11 cellular contexts compared by ENCODE assay signal in genomic region chr19:7874857-7875393, GRCh38. TPM values are rescaled to one million over a fixed set of nuclear protein-coding genes. Genes with fewer than 3 reads are reported as not detected.
DNase-seq lines count a peak whose midpoint lies in the region; ATAC-seq lines count a peak whose summit lies in the region.
"Had no signal": no experiment of that assay in that cellular context is flagged by ENCODE, and none has a peak within 500 bp of the region (broad histone marks: within the 10 kb centered on the region; RNA-seq: fewer than 3 reads in every experiment).

No MANE protein-coding gene starts in this region.

- peaks cover 23 to 28% (median 25%) of the 10 kb centered on the region in 3 donors for H3K4me1 Mint-ChIP-seq in T-cell
- H3K4me1 Mint-ChIP-seq in stimulated activated naive B cell treated with anti-CD40 and anti-IgM and Interleukin-4, amounts not matched to agents 10 μg/mL and 1 μg/mL and 100 μg/mL, for 72 hours, result peaks cover 24 to 36% of the 10 kb centered on the region in 2 donors

- H3K36me3 Mint-ChIP-seq in T-cell, result no peaks in the 10 kb centered on the region
- H3K36me3 Mint-ChIP-seq in stimulated activated naive B cell treated with anti-CD40 and anti-IgM and Interleukin-4, amounts not matched to agents 10 μg/mL and 1 μg/mL and 100 μg/mL, for 72 hours, result no peaks in the 10 kb centered on the region

- H3K9me3 Mint-ChIP-seq in T-cell, result no peaks in the 10 kb centered on the region
- peaks cover 5% of the 10 kb centered on the region in 2 donors for H3K9me3 Mint-ChIP-seq in stimulated activated naive B cell treated with anti-CD40 and anti-IgM and Interleukin-4, amounts not matched to agents 10 μg/mL and 1 μg/mL and 100 μg/mL, for 72 hours

- H3K27me3 Mint-ChIP-seq in T-cell, result peaks cover 13 to 19% of the 10 kb centered on the region in 2 donors
- H3K27me3 Mint-ChIP-seq in stimulated activated naive B cell treated with anti-CD40 and anti-IgM and Interleukin-4, amounts not matched to agents 10 μg/mL and 1 μg/mL and 100 μg/mL, for 72 hours, result peaks cover 51 to 67% of the 10 kb centered on the region in 2 donors

- peak overlapping the region; percentile 29 to 67 (median 50) for H3K4me3 Mint-ChIP-seq in T-cell
- peak overlapping the region; percentile 70 to 77 for H3K4me3 Mint-ChIP-seq in stimulated activated naive B cell treated with anti-CD40 and anti-IgM and Interleukin-4, amounts not matched to agents 10 μg/mL and 1 μg/mL and 100 μg/mL, for 72 hours

- intact Hi-C loops in Right ventricle myocardium inferior (cut with DNase I) (no loop called here), cardiac septum (cut with DNase I) (no loop called here)

- peak overlapping the region; percentile 56 for H3K4me3 ChIP-seq in iPS-11a (ENCODE audit: low read depth, low read length)

- no peak overlapping the region for H3K27ac Mint-ChIP-seq in T-cell
- no peak overlapping the region for H3K27ac Mint-ChIP-seq in stimulated activated naive B cell treated with anti-CD40 and anti-IgM and Interleukin-4, amounts not matched to agents 10 μg/mL and 1 μg/mL and 100 μg/mL, for 72 hours

- CTCF ChIA-PET in T-cell (lab: Charles Lee), result no interaction called here

- peak; percentile 67 for DNase-seq in Right ventricle myocardium inferior (ENCODE audit: missing footprints)
- no peak for DNase-seq in cardiac septum (ENCODE audit: low spot score)
- no peak for DNase-seq in T-cell
- DNase-seq in stimulated activated naive B cell treated with anti-CD40 and anti-IgM and Interleukin-4, amounts not matched to agents 10 μg/mL and 1 μg/mL and 100 μg/mL, for 72 hours, result no peak
- no peak for DNase-seq in Kasumi-1 (lab: John Stamatoyannopoulos, UW)

- ATAC-seq in Right ventricle myocardium inferior, result no peak
- ATAC-seq in T-cell (replicated peaks in 1 of 4), result peak in 1 of 4 experiments; percentile 24
- no peak for ATAC-seq in stimulated activated naive B cell treated with anti-CD40 and anti-IgM and Interleukin-4, amounts not matched to agents 10 μg/mL and 1 μg/mL and 100 μg/mL, for 72 hours (replicated peaks)
- no peak for ATAC-seq in GM18909 (IDR thresholded peaks at IDR 0.05; ENCODE audit: poor library complexity, unreplicated experiment)
- ATAC-seq in GM18517 (IDR thresholded peaks at IDR 0.05; ENCODE audit: unreplicated experiment), result no peak

- POLR2A ChIA-PET in T-cell (lab: Charles Lee), result interaction anchor here in 1 of 2 donors (0.6 kb wide), 1 partner anchor 378 kb away, joined by 6 read pairs; no protein-coding TSS in a partner anchor

RNA-seq across cellular contexts. Expression of gene PRR36, which starts 0.7 kb away (rescaled TPM):
- total RNA-seq in Right ventricle myocardium inferior, result not detected
- total RNA-seq in cardiac septum, result 0.13 TPM
- under 1 TPM; 0.28 to 0.85 (median 0.36) TPM for total RNA-seq in T-cell
- total RNA-seq: dermis blood vessel endothelial cell, M059J had no signal

RNA-seq across cellular contexts. Expression of gene LRRC8E, which starts 13.4 kb away (rescaled TPM):
- total RNA-seq in Right ventricle myocardium inferior (2.5 TPM), cardiac septum (0.30 TPM), T-cell (under 1 TPM in 1 of 5 donors, not detected in 4; 0.06 TPM)
- total RNA-seq: T-helper 2 cell treated with Interferon-gamma antibody and Interleukin-4, amounts not matched to agents 100 ng/mL and 5 ng/mL, for 36 hours had no signal

RNA-seq across cellular contexts. Expression of gene MAP2K7, which starts 28.8 kb away (rescaled TPM):
- 28.0 TPM for total RNA-seq in Right ventricle myocardium inferior
- 28.6 TPM for total RNA-seq in cardiac septum
- 10 to 100 TPM; 68.1 to 93.1 (median 73.5) TPM for total RNA-seq in T-cell

RNA-seq across cellular contexts. Expression of gene TGFBR3L, which starts 39.7 kb away (rescaled TPM):
- total RNA-seq in Right ventricle myocardium inferior (7.2 TPM), cardiac septum (3.0 TPM), T-cell (1 to 10 TPM in 3 of 5 donors, under 1 TPM in 2; 0.76 to 4.5 (median 1.3) TPM)
- total RNA-seq: dermis blood vessel endothelial cell had no signal

RNA-seq across cellular contexts. Expression of gene EVI5L, which starts 44.9 kb away (rescaled TPM):
- 21.5 TPM for total RNA-seq in Right ventricle myocardium inferior
- 23.6 TPM for total RNA-seq in cardiac septum
- 10 to 100 TPM in 4 of 5 donors, 1 to 10 TPM in 1; 9.6 to 15.1 (median 13.7) TPM for total RNA-seq in T-cell
